Comparison of ENCODE assay signal across 13 cellular contexts in genomic region chr19:54154603-54155345, GRCh38. TPM values are rescaled to one million over a fixed set of nuclear protein-coding genes. Genes with fewer than 3 reads are reported as not detected.
A peak's percentile ranks its signal among the peaks of the same experiment; 100 is the strongest.
DNase-seq lines count a peak whose midpoint lies in the region; ATAC-seq, FAIRE-seq and TF ChIP-seq lines count a peak whose summit lies in the region.
"Had no signal": no experiment of that assay in that cellular context is flagged by ENCODE, and none has a peak within 500 bp of the region (broad histone marks: within the 10 kb centered on the region; RNA-seq: fewer than 3 reads in every experiment).

No MANE protein-coding gene starts in this region.

- DNase-seq in CD1c-positive myeloid dendritic cell (ENCODE audit: extremely low spot score): peak; percentile 28
- DNase-seq in H54 (ENCODE audit: insufficient read length, low spot score): peak; percentile 54
- DNase-seq in activated effector memory CD4-positive, alpha-beta T cell treated with Interleukin-2 at 50 U/mL for 16 hours: peak; percentile 19
- DNase-seq in glomerular visceral epithelial cell (ENCODE audit: extremely low spot score): peak; percentile 37
- no peak for DNase-seq in left colon
- DNase-seq in NCI-H1417 (lab: John Stamatoyannopoulos, UW): no peak
- DNase-seq: body of pancreas; DMS79 treated with DMSO at 0.1 percent for 48 hours; left cardiac atrium; Right ventricle myocardium superior; stimulated activated CD4-positive, alpha-beta T cell treated with anti-CD3 and anti-CD28 coated beads, Interleukin-4, amount 100 ng/mL, for 24 hours had no signal

- intact Hi-C loops in left colon (cut with DNase I, micrococcal nuclease): no loop called here

- no peak for FAIRE-seq in H54 (lab: Jason Lieb, UNC)

- no peak for TF ChIP-seq POLR2A in H54 (IDR thresholded peaks at IDR 0.05; ENCODE audit: low read depth, low read length)

- ATAC-seq in GM21360 (IDR thresholded peaks at IDR 0.05; ENCODE audit: unreplicated experiment) (no peak), left colon (no peak), GM19328 (IDR thresholded peaks at IDR 0.05; ENCODE audit: unreplicated experiment) (no peak)
- ATAC-seq: body of pancreas had no signal

RNA-seq across cellular contexts. Expression of gene LENG1, which starts 4.7 kb away (rescaled TPM):
- total RNA-seq in left colon: 1 to 10 TPM; 5.3 to 7.3 TPM

RNA-seq across cellular contexts. Expression of gene CNOT3, which starts 17.2 kb away (rescaled TPM):
- total RNA-seq in left colon: 10 to 100 TPM; 32.9 to 42.2 TPM

RNA-seq across cellular contexts. Expression of gene TMC4, which starts 18.2 kb away (rescaled TPM):
- 100 to 1,000 TPM; 209 to 217 TPM for total RNA-seq in left colon

RNA-seq across cellular contexts. Expression of gene MBOAT7, which starts 34.6 kb away (rescaled TPM):
- 100 to 1,000 TPM; 144 to 152 TPM for total RNA-seq in left colon

RNA-seq across cellular contexts. Expression of gene TSEN34, which starts 36.3 kb away (rescaled TPM):
- total RNA-seq in left colon: 10 to 100 TPM; 38.9 to 41.6 TPM

Comparison
In these comparisons a context has a peak if more than half of its experiments do, and no peak if none do; other contexts are left out.
1. DNase-seq: peak in CD1c-positive myeloid dendritic cell (single experiment), H54 (single experiment), activated effector memory CD4-positive, alpha-beta T cell treated with Interleukin-2 at 50 U/mL for 16 hours (single experiment) and glomerular visceral epithelial cell (single experiment); none in left colon (0 of 2) and NCI-H1417 (0 of 3).